ENCODE assay signal across 9 cellular contexts in genomic region chr17:68461122-68461539, GRCh38.
A peak's percentile ranks its signal among the peaks of the same experiment; 100 is the strongest.
DNase-seq lines count a peak whose midpoint lies in the region; ATAC-seq, FAIRE-seq and TF ChIP-seq lines count a peak whose summit lies in the region.
"Had no signal": no experiment of that assay in that cellular context is flagged by ENCODE, and none has a peak within 500 bp of the region (broad histone marks: within the 10 kb centered on the region; RNA-seq: fewer than 3 reads in every experiment).

No MANE protein-coding gene starts in this region.

- no peaks in the 10 kb centered on the region for H3K79me2 ChIP-seq in DND-41 (ENCODE audit: insufficient read depth, low read length)

- no peaks in the 10 kb centered on the region for H3K36me3 ChIP-seq in BLaER1 treated with 17β-estradiol and CSF1 and Interleukin-3, amounts not matched to agents 10 nM and 100 nM
- H3K36me3 ChIP-seq in DND-41 (ENCODE audit: insufficient read depth, low read length), result no peaks in the 10 kb centered on the region

- H3K4me1 ChIP-seq in BLaER1 treated with 17β-estradiol and CSF1 and Interleukin-3, amounts not matched to agents 10 nM and 100 nM, result peaks cover 38 to 48% (median 45%) of the 10 kb centered on the region in 10 experiments
- peaks cover 66% of the 10 kb centered on the region for H3K4me1 ChIP-seq in DND-41 (ENCODE audit: insufficient read depth, low read length)

- H3K4me3 ChIP-seq in BLaER1 treated with 17β-estradiol and CSF1 and Interleukin-3, amounts not matched to agents 10 nM and 100 nM, result no peak overlapping the region
- peak overlapping the region in 1 of 2 experiments; percentile 14; a peak in 1 of 4 replicates for H3K4me3 ChIP-seq in DND-41 (ENCODE audit: low read depth in 1 of 2, low read length in 2 of 2)

- peak overlapping the region; percentile 27 for H2AFZ ChIP-seq in DND-41 (ENCODE audit: low read depth, low read length)

- H3K4me2 ChIP-seq in BLaER1 treated with 17β-estradiol and CSF1 and Interleukin-3, amounts not matched to agents 10 nM and 100 nM, result peak overlapping the region; percentile 60 to 77 (median 71)
- peak overlapping the region; percentile 64 for H3K4me2 ChIP-seq in DND-41 (ENCODE audit: insufficient read depth, low read length)

- H3K27me3 ChIP-seq in BLaER1 treated with 17β-estradiol and CSF1 and Interleukin-3, amounts not matched to agents 10 nM and 100 nM, result no peaks in the 10 kb centered on the region
- no peaks in the 10 kb centered on the region for H3K27me3 ChIP-seq in DND-41 (ENCODE audit: insufficient read depth, low read length, poor library complexity)

- H4K20me1 ChIP-seq in BLaER1 treated with 17β-estradiol and CSF1 and Interleukin-3, amounts not matched to agents 10 nM and 100 nM, result no peaks in the 10 kb centered on the region
- H4K20me1 ChIP-seq in DND-41 (ENCODE audit: insufficient read depth, low read length), result no peaks in the 10 kb centered on the region

- H3K27ac ChIP-seq in BLaER1 treated with 17β-estradiol and CSF1 and Interleukin-3, amounts not matched to agents 10 nM and 100 nM, result peak overlapping the region in 2 of 11 experiments; percentile 8 to 21; a peak in 1 of 22 replicates
- peak overlapping the region; percentile 83 for H3K27ac ChIP-seq in DND-41 (ENCODE audit: low read length)
- peak overlapping the region; percentile 30 for H3K27ac ChIP-seq in epithelial cell of prostate

- DNase-seq in DND-41, result peak; percentile 41
- peak; percentile 39 for DNase-seq in RKO (ENCODE audit: low spot score)
- DNase-seq in epithelial cell of prostate (ENCODE audit: low read depth, low spot score), result no peak
- no peak for DNase-seq in urothelium cell line (ENCODE audit: low spot score)
- DNase-seq in stimulated activated CD4-positive, alpha-beta T cell treated with anti-CD3 and anti-CD28 coated beads, Interleukin-15, amount 100 ng/mL, for 24 hours, result no peak
- DNase-seq in GDM1 (lab: John Stamatoyannopoulos, UW), result no peak
- DNase-seq: DMS79 treated with DMSO at 0.1 percent for 48 hours had no signal

- no peak for TF ChIP-seq CTCF in DND-41 (IDR thresholded peaks at IDR 0.05; ENCODE audit: borderline replicate concordance, extremely low read depth, low read length, poor library complexity, severe bottlenecking)

- peak overlapping the region in 1 of 11 experiments; percentile 4; a peak in 2 of 22 replicates for H3K9ac ChIP-seq in BLaER1 treated with 17β-estradiol and CSF1 and Interleukin-3, amounts not matched to agents 10 nM and 100 nM
- peak overlapping the region; percentile 34 for H3K9ac ChIP-seq in DND-41 (ENCODE audit: low read depth, low read length)

- FAIRE-seq in urothelium cell line (lab: Jason Lieb, UNC), result no peak

- H3K9me3 ChIP-seq in BLaER1 treated with 17β-estradiol and CSF1 and Interleukin-3, amounts not matched to agents 10 nM and 100 nM (replicated peaks in 1 of 11), result no peaks in the 10 kb centered on the region
- no peaks in the 10 kb centered on the region for H3K9me3 ChIP-seq in DND-41 (ENCODE audit: insufficient read depth, low read length, severe bottlenecking)

- no peak for ATAC-seq in DND-41 (ENCODE audit: insufficient read depth, low read depth)
- ATAC-seq in HG03196 (IDR thresholded peaks at IDR 0.05; ENCODE audit: unreplicated experiment), result no peak

Comparison
In these comparisons a context has a peak if more than half of its experiments do, and no peak if none do; other contexts are left out.
1. DNase-seq: peak in DND-41 (single experiment) and RKO (single experiment); none in epithelial cell of prostate (single experiment), urothelium cell line (single experiment), stimulated activated CD4-positive, alpha-beta T cell treated with anti-CD3 and anti-CD28 coated beads, Interleukin-15, amount 100 ng/mL, for 24 hours (single experiment) and GDM1 (single experiment).